Comparison of ENCODE assay signal across 8 cellular contexts in the genomic region with DNA sequence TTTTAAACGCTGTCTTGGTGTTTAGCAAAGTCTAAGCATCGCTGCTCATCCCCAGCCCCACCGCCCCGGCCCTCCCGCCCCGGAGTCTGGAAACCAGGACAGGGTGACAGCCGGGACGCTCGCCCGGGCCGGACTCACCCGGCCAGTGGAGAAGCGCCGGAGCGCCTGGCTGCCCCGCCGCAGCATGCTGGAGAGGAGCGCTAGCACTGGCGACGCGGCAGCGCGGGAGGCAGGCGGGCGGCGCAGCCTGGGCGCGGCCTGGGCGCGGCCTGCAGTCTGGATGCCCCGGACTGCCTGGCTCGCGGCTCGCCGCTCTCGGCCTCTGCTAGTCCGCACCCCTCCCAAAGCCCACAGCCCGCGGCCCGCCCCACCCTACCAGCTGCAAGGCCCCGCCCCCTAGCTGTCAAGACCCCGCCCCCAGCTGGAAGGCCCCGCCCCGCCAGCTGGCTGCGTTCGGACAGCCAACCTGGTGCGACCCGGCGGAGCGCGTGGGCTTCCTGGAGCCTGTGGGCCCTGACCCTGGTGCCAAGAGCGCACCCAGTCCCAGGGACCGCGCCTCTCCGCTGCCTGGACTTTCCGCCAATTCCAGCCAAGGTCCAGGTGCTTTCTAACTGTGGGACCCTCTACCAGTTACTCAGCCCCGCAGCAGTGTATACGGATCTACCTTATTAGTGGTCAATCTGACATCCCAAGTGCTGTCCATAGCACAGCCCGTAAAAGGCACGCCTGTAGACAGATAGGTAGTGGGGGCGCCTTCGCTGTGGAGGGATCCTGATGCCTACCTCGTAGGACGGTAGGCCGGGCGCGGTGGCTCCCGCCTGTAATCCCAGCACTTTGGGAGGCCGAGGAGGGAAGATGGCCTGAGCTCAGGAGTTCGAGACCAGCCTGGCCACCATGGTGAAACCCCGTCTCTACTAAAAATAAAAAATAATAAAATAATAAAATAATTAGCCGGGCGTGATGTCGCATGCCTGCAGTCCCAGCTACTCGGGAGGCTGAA. TPM values are rescaled to one million over a fixed set of nuclear protein-coding genes. Genes with fewer than 3 reads are reported as not detected.
DNase-seq lines count a peak whose midpoint lies in the region; ATAC-seq and TF ChIP-seq lines count a peak whose summit lies in the region.

Gene ALDH1L2 (minus strand): TSS at position 208 of the 1,000 bp plus-strand sequence. CDS start 22 bp downstream, at position 186.

- peaks cover 23% of the 10 kb centered on the region for H3K27me3 Mint-ChIP-seq in activated naive CD8-positive, alpha-beta T cell
- H3K27me3 Mint-ChIP-seq in glutamatergic neuron (ENCODE audit: unreplicated experiment) (peaks cover 5% of the 10 kb centered on the region), type B pancreatic cell (peaks cover 30% of the 10 kb centered on the region)

- peaks cover 10% of the 10 kb centered on the region for H3K4me1 Mint-ChIP-seq in activated naive CD8-positive, alpha-beta T cell (ENCODE audit: low read depth)
- H3K4me1 Mint-ChIP-seq in glutamatergic neuron (ENCODE audit: low read depth, unreplicated experiment) (peaks cover 12% of the 10 kb centered on the region), type B pancreatic cell (ENCODE audit: unreplicated experiment) (peaks cover 7% of the 10 kb centered on the region)

- H3K4me3 Mint-ChIP-seq in activated naive CD8-positive, alpha-beta T cell = peak within 1 kb of the TSS; percentile 86
- H3K4me3 Mint-ChIP-seq in glutamatergic neuron (ENCODE audit: unreplicated experiment) (peak within 1 kb of the TSS; percentile 98), type B pancreatic cell (peak within 1 kb of the TSS; percentile 86)

- peak; percentile 28 to 40 for DNase-seq in NCI-H2081 (lab: John Stamatoyannopoulos, UW)
- DNase-seq in NCI-H2081 treated with DMSO at 0.1 percent for 48 hours (lab: John Stamatoyannopoulos, UW) = no peak
- DNase-seq in RPMI7951 (ENCODE audit: low read depth) = peak; percentile 86
- DNase-seq in glutamatergic neuron = peak; percentile 89
- peak; percentile 71 for DNase-seq in omental fat pad (ENCODE audit: low spot score)
- DNase-seq in type B pancreatic cell (ENCODE audit: extremely low spot score, unreplicated experiment) = peak; percentile 79

- H3K36me3 Mint-ChIP-seq in activated naive CD8-positive, alpha-beta T cell = no peaks in the 10 kb centered on the region
- H3K36me3 Mint-ChIP-seq in glutamatergic neuron (ENCODE audit: unreplicated experiment) = peaks cover 6% of the 10 kb centered on the region
- H3K36me3 Mint-ChIP-seq in type B pancreatic cell = peaks cover 3% of the 10 kb centered on the region

- H3K27ac Mint-ChIP-seq in activated naive CD8-positive, alpha-beta T cell = no peak within 1 kb of the TSS
- H3K27ac Mint-ChIP-seq in glutamatergic neuron (ENCODE audit: unreplicated experiment) (peak within 1 kb of the TSS; percentile 99), type B pancreatic cell (peak within 1 kb of the TSS; percentile 73)

- peak; percentile 71 for ATAC-seq in HG03066 (IDR thresholded peaks at IDR 0.05; ENCODE audit: low read depth, unreplicated experiment)
- ATAC-seq in omental fat pad (ENCODE audit: low FRiP score) = peak; percentile 84

- H3K9me3 Mint-ChIP-seq in activated naive CD8-positive, alpha-beta T cell (ENCODE audit: low read depth) = no peaks in the 10 kb centered on the region
- H3K9me3 Mint-ChIP-seq in glutamatergic neuron (ENCODE audit: unreplicated experiment) = peaks cover 13% of the 10 kb centered on the region
- H3K9me3 Mint-ChIP-seq in type B pancreatic cell = peaks cover 9% of the 10 kb centered on the region

- TF ChIP-seq CTCF in glutamatergic neuron (IDR thresholded peaks at IDR 0.05; ENCODE audit: partially characterized antibody, unreplicated experiment) (no peak), omental fat pad (IDR thresholded peaks at IDR 0.05) (no peak), type B pancreatic cell (conservative IDR thresholded peaks at IDR 0.05) (no peak)

RNA-seq across cellular contexts. Expression of gene ALDH1L2, which starts in this region (rescaled TPM):
- total RNA-seq in RPMI7951 (2014; rRNA removed; shearing (Covaris generic)) = 6.7 and 13.8 TPM in 2 replicates
- 47.4 TPM for total RNA-seq in glutamatergic neuron (ENCODE audit: unreplicated experiment)
- total RNA-seq in omental fat pad = 10 to 100 TPM in 1 of 4 donors, 1 to 10 TPM in 3; 3.7 to 22.4 (median 5.2) TPM
- total RNA-seq in type B pancreatic cell (ENCODE audit: low replicate concordance) = 2.7 and 4.5 TPM in 2 replicates
